Comparison of ENCODE assay signal across 22 cellular contexts in the genomic region with DNA sequence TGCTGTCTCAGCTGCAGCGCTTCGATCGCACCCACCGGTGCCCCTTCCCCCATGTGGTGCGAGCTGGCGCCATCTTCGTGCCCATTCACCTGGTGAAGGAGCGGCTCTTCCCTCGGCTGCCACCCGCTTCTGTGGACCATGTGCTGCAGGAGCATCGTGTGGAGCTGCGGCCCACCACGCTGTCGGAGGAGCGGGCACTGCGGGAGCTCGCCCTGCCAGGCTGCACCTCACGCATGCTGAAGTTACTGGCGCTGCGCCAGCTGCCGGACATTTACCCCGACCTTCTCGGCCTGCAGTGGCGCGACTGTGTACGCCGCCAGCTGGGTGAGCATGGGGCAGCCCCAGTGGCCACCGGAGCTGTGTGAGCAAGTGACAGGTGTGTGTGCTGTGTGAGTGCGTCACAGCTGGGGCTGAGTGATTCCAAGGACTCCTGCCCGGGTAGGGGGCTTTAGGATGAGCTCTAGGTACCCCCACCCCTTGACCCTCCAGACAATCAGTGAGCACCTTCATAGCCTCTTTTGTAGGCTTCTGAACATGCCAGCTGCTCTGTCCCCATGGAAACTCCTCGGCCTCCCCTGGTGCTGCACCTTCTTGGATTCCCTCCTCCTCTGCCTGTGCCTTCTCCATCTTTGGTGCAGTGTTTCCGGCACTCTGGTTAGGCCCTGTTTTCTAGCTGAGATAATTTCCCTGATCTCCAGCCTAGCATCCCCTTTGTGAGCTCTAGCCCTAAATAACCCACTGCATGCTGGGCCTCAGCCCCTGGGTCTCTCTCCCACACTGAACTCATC. TPM values are rescaled to one million over a fixed set of nuclear protein-coding genes. Genes with fewer than 3 reads are reported as not detected.
A peak's percentile ranks its signal among the peaks of the same experiment; 100 is the strongest.
DNase-seq lines count a peak whose midpoint lies in the region; ATAC-seq and TF ChIP-seq lines count a peak whose summit lies in the region.
"Had no signal": no experiment of that assay in that cellular context is flagged by ENCODE, and none has a peak within 500 bp of the region (broad histone marks: within the 10 kb centered on the region; RNA-seq: fewer than 3 reads in every experiment).

No MANE protein-coding gene starts in this region.

- H3F3A ChIP-seq in Loucy (ENCODE audit: low read depth) = no peaks in the 10 kb centered on the region

- peaks cover 58% of the 10 kb centered on the region for H3K36me3 ChIP-seq in right atrium auricular region
- H3K36me3 ChIP-seq in Loucy (ENCODE audit: insufficient read depth, low read length) = peaks cover 82% of the 10 kb centered on the region

- H3K79me2 ChIP-seq in Loucy (ENCODE audit: insufficient read depth, low read length) = peaks cover 100% of the 10 kb centered on the region

- H3K4me1 ChIP-seq in right atrium auricular region (peaks cover 0 to 75% of the 10 kb centered on the region in 2 donors), Loucy (ENCODE audit: insufficient read depth, low read length, poor library complexity, severe bottlenecking) (peaks cover 54% of the 10 kb centered on the region)

- no peaks in the 10 kb centered on the region for H3K9me2 ChIP-seq in Loucy (replicated peaks; ENCODE audit: low read depth, low read length)

- H3K4me2 ChIP-seq in Loucy (ENCODE audit: low read depth, low read length, poor library complexity, severe bottlenecking) = peak overlapping the region; percentile 79

- ATAC-seq in left ventricle myocardium superior = no peak
- ATAC-seq: naive thymus-derived CD4-positive, alpha-beta T cell had no signal

- TF ChIP-seq CTCF in right atrium auricular region (IDR thresholded peaks at IDR 0.05) = no peak
- TF ChIP-seq CTCF in Loucy (conservative IDR thresholded peaks at IDR 0.05; ENCODE audit: low read length) = no peak

- DNase-seq in left ventricle myocardium superior (peak; percentile 65), right atrium auricular region (ENCODE audit: low spot score) (no peak), epidermal melanocyte (ENCODE audit: insufficient read length, low spot score) (no peak), COLO829 (ENCODE audit: low spot score) (no peak)
- no peak for DNase-seq in activated naive CD4-positive, alpha-beta T cell treated with anti-CD3 and anti-CD28 coated beads, Interleukin-2, amount 50 U/mL, for 16 hours
- DNase-seq: activated CD4-positive, alpha-beta T cell treated with anti-CD3 and anti-CD28 coated beads, Interleukin-2, amount 10 ng/mL, durations not matched to agents 7 days and 5 days; activated naive CD4-positive, alpha-beta T cell treated with anti-CD3 and anti-CD28 coated beads for 36 hours; Caco-2; mesendoderm; naive thymus-derived CD4-positive, alpha-beta T cell; NCI-H1092 treated with DMSO at 0.1 percent for 48 hours; NCI-H2081 treated with DMSO at 0.1 percent for 48 hours; SIG-M5; sigmoid colon; T-helper 1 cell had no signal

- H3K4me3 ChIP-seq in right atrium auricular region (no peak overlapping the region), Loucy (ENCODE audit: low read length, poor library complexity, severe bottlenecking) (peak overlapping the region; percentile 66)
- H3K4me3 ChIP-seq: sigmoid colon, thoracic aorta had no signal

- intact Hi-C loops in left ventricle myocardium superior (cut with micrococcal nuclease) = no loop called here

- H3K27me3 ChIP-seq in right atrium auricular region = no peaks in the 10 kb centered on the region
- H3K27me3 ChIP-seq in Loucy (ENCODE audit: insufficient read depth, low read length, poor library complexity, severe bottlenecking) = no peaks in the 10 kb centered on the region
- H3K27me3 ChIP-seq: sigmoid colon had no signal

- peaks cover 99% of the 10 kb centered on the region for H4K20me1 ChIP-seq in Loucy (ENCODE audit: insufficient read depth, low read length, poor library complexity, severe bottlenecking)

- H3K9me3 ChIP-seq in right atrium auricular region (no peaks in the 10 kb centered on the region), Loucy (ENCODE audit: insufficient read depth, low read depth, low read length) (no peaks in the 10 kb centered on the region)
- H3K9me3 ChIP-seq: Caco-2, sigmoid colon, thoracic aorta had no signal

- no peak overlapping the region for H3K27ac ChIP-seq in right atrium auricular region
- H3K27ac ChIP-seq in cingulate gyrus (ENCODE audit: low read depth, low read length) = peak overlapping the region; percentile 58
- H3K27ac ChIP-seq: parathyroid adenoma, sigmoid colon, thoracic aorta had no signal

- H2AFZ ChIP-seq in Loucy (ENCODE audit: low read length) = no peak overlapping the region
- H2AFZ ChIP-seq: parathyroid adenoma had no signal

- peak overlapping the region; percentile 30 for H3K9ac ChIP-seq in Loucy (ENCODE audit: low read depth, low read length, poor library complexity, severe bottlenecking)
- H3K9ac ChIP-seq: parathyroid adenoma had no signal

RNA-seq across cellular contexts. Expression of gene C15orf39, which starts 7.0 kb away (rescaled TPM):
- total RNA-seq in left ventricle myocardium superior = 14.8 TPM
- 10 to 100 TPM in 1 of 2 donors, 1 to 10 TPM in 1; 5.9 to 16.4 TPM for total RNA-seq in right atrium auricular region

RNA-seq across cellular contexts. Expression of gene GOLGA6C, which starts 49.4 kb away (rescaled TPM):
- total RNA-seq in left ventricle myocardium superior (not detected), right atrium auricular region (not detected)
- total RNA-seq: activated CD4-positive, alpha-beta T cell treated with anti-CD3 and anti-CD28 coated beads, Interleukin-2, amount 10 ng/mL, durations not matched to agents 7 days and 5 days; astrocyte; Caco-2; LHCN-M2; naive thymus-derived CD4-positive, alpha-beta T cell; NCI-H460 had no signal
